8 cellular contexts compared by ENCODE assay signal in the genomic region with DNA sequence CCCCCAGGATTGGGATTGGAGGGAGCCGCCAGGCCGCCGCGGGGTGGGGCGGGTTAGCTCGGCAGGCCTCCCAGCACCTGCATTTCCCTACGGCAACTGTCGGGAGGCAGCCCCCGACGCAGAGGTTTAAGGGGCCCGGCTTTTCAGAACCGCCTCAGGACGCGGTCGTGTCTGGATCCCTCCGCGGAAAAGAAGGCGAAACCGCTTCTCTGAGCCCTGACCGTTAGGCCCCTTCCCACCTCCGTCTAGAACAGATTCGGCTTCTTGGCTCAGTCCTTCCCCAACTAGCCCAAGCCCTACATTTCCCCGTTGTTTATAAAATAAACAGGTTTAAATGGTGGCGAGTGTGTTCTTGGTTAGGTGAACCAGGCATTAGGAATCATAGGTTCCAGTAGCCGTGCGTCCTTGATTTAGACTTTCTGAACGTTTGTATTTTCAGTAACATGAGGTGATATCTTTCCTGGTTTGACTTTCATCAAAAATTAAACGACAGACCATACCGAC. TPM values are rescaled to one million over a fixed set of nuclear protein-coding genes. Genes with fewer than 3 reads are reported as not detected.
A peak's percentile ranks its signal among the peaks of the same experiment; 100 is the strongest.
DNase-seq lines count a peak whose midpoint lies in the region; ATAC-seq, FAIRE-seq and TF ChIP-seq lines count a peak whose summit lies in the region.

No MANE protein-coding gene starts in this region.

- CTCF ChIA-PET in GM10248 (lab: Yijun Ruan, JAX), result interaction anchor here (1.5 to 5.2 kb wide), 2 partner anchors 9 to 279 kb away, joined by 3 to 21 read pairs; no protein-coding TSS in a partner anchor

- TF ChIP-seq POLR2A in GM18505 (IDR thresholded peaks at IDR 0.05; ENCODE audit: borderline replicate concordance, extremely low read depth, insufficient read depth, insufficient read length), result peak; percentile 49

- peaks cover 6% of the 10 kb centered on the region for H3K36me3 Mint-ChIP-seq in glutamatergic neuron (ENCODE audit: unreplicated experiment)

- H3K9me3 Mint-ChIP-seq in glutamatergic neuron (ENCODE audit: unreplicated experiment), result peaks cover 8% of the 10 kb centered on the region

- H3K4me3 Mint-ChIP-seq in glutamatergic neuron (ENCODE audit: unreplicated experiment), result peak overlapping the region; percentile 96

- peaks cover 37% of the 10 kb centered on the region for H3K4me1 Mint-ChIP-seq in glutamatergic neuron (ENCODE audit: low read depth, unreplicated experiment)

- FAIRE-seq in urothelium cell line (lab: Jason Lieb, UNC), result no peak

- POLR2A ChIA-PET in GM10248 (lab: Yijun Ruan, JAX), result interaction anchor here (1.2 to 1.8 kb wide), 7 partner anchors 9 to 262 kb away, joined by 3 to 23 read pairs (median 5); no protein-coding TSS in a partner anchor

- intact Hi-C loops in posterior cingulate gyrus (cut with DNase I), result no loop called here

- H3K27me3 Mint-ChIP-seq in glutamatergic neuron (ENCODE audit: unreplicated experiment), result peaks cover 5% of the 10 kb centered on the region

- H3K4me3 ChIP-seq in WI38 (ENCODE audit: low read depth, low read length), result peak overlapping the region; percentile 99

- DNase-seq in glutamatergic neuron, result no peak
- DNase-seq in posterior cingulate gyrus, result peak in 7 of 10 donors; percentile 52 to 95 (median 65)
- DNase-seq in GM10248 (ENCODE audit: extremely low spot score), result no peak
- no peak for DNase-seq in stimulated activated CD4-positive, alpha-beta T cell treated with anti-CD3 and anti-CD28 coated beads, Interleukin-2, amount 100 ng/mL, for 24 hours
- DNase-seq in urothelium cell line (ENCODE audit: low spot score), result no peak

- peak overlapping the region; percentile 99 for H3K27ac Mint-ChIP-seq in glutamatergic neuron (ENCODE audit: unreplicated experiment)

- ATAC-seq in GM18505 (IDR thresholded peaks at IDR 0.05; ENCODE audit: unreplicated experiment), result no peak
- ATAC-seq in HG03457 (IDR thresholded peaks at IDR 0.05; ENCODE audit: unreplicated experiment), result peak; percentile 2

- TF ChIP-seq CTCF in WI38 (IDR thresholded peaks at IDR 0.05; ENCODE audit: low read depth, low read length) (no peak), glutamatergic neuron (IDR thresholded peaks at IDR 0.05; ENCODE audit: partially characterized antibody, unreplicated experiment) (no peak), GM10248 (IDR thresholded peaks at IDR 0.05; ENCODE audit: control extremely low read depth, extremely low read depth, low read depth, missing control alignments) (no peak)

RNA-seq across cellular contexts. Expression of gene HSPA8, which starts 1.0 kb away (rescaled TPM):
- 1,228 TPM for total RNA-seq in glutamatergic neuron (ENCODE audit: unreplicated experiment)

Comparison
In these comparisons a context has a peak if more than half of its experiments do, and no peak if none do; other contexts are left out.
1. DNase-seq: peak in posterior cingulate gyrus (7 of 10); none in glutamatergic neuron (single experiment), GM10248 (single experiment), stimulated activated CD4-positive, alpha-beta T cell treated with anti-CD3 and anti-CD28 coated beads, Interleukin-2, amount 100 ng/mL, for 24 hours (0 of 2) and urothelium cell line (single experiment).